In the genomic region with DNA sequence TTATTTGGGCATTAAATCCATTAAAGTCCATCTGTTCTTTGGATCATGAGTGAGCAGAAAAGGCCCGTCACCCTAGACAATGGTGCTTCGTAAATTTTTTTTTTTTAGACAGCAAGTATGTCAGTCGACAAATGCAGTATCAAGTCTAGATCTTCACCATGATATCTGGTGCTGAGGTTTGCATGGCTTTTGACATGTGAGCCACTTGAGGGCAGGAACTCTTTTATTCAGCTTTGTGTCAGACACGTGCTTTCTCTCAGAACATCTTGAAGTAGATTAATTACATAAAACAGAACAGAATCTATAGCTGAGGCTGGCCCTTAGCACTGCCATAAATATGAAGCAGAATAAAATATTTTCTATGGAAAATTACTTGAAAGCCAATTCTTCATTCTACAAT, we compare ENCODE assay signal across 28 cellular contexts.
DNase-seq lines count a peak whose midpoint lies in the region; ATAC-seq lines count a peak whose summit lies in the region.
"Had no signal": no experiment of that assay in that cellular context is flagged by ENCODE, and none has a peak within 500 bp of the region (broad histone marks: within the 10 kb centered on the region; RNA-seq: fewer than 3 reads in every experiment).

No MANE protein-coding gene starts in this region.

- no peaks in the 10 kb centered on the region for H3K27me3 Mint-ChIP-seq in stimulated activated naive CD8-positive, alpha-beta T cell treated with anti-CD3 and anti-CD28 coated beads, Interleukin-15, amount 100 ng/mL, for 72 hours
- no peaks in the 10 kb centered on the region for H3K27me3 Mint-ChIP-seq in T-helper 1 cell treated with Interleukin-12 subunit alpha and Interleukin-12 subunit beta and Interleukin-4 antibody, amounts not matched to agents 30 μg/mL and 1 μg/mL, for 36 hours (ENCODE audit: low read depth)
- H3K27me3 Mint-ChIP-seq: activated CD8-positive, alpha-beta memory T cell treated with anti-CD3 and anti-CD28 coated beads, Interleukin-2, amount 10 ng/mL, durations not matched to agents 7 days and 5 days; memory B cell had no signal

- intact Hi-C loops in left colon (cut with DNase I, micrococcal nuclease), result no loop called here

- H3K9me3 Mint-ChIP-seq in stimulated activated naive CD8-positive, alpha-beta T cell treated with anti-CD3 and anti-CD28 coated beads, Interleukin-15, amount 100 ng/mL, for 72 hours, result no peaks in the 10 kb centered on the region
- no peaks in the 10 kb centered on the region for H3K9me3 Mint-ChIP-seq in T-helper 1 cell treated with Interleukin-12 subunit alpha and Interleukin-12 subunit beta and Interleukin-4 antibody, amounts not matched to agents 30 μg/mL and 1 μg/mL, for 36 hours
- H3K9me3 Mint-ChIP-seq: activated T-cell treated with anti-CD3 and anti-CD28 coated beads, Interleukin-2, amount 50 U/mL, for 4 hours; endodermal cell; H9; memory B cell; T-helper 2 cell treated with Interferon-gamma antibody and Interleukin-4, amounts not matched to agents 5 μg/mL and 100 μg/mL, for 36 hours had no signal

- no peak overlapping the region for H3K27ac Mint-ChIP-seq in stimulated activated naive CD8-positive, alpha-beta T cell treated with anti-CD3 and anti-CD28 coated beads, Interleukin-15, amount 100 ng/mL, for 72 hours
- no peak overlapping the region for H3K27ac Mint-ChIP-seq in T-helper 1 cell treated with Interleukin-12 subunit alpha and Interleukin-12 subunit beta and Interleukin-4 antibody, amounts not matched to agents 30 μg/mL and 1 μg/mL, for 36 hours
- H3K27ac Mint-ChIP-seq: activated CD8-positive, alpha-beta memory T cell treated with anti-CD3 and anti-CD28 coated beads, Interleukin-2, amount 10 ng/mL, durations not matched to agents 7 days and 5 days; endodermal cell; H9; memory B cell; T-helper 2 cell treated with Interferon-gamma antibody and Interleukin-4, amounts not matched to agents 5 μg/mL and 100 μg/mL, for 36 hours had no signal

- peaks cover 14% of the 10 kb centered on the region for H3K4me1 Mint-ChIP-seq in stimulated activated naive CD8-positive, alpha-beta T cell treated with anti-CD3 and anti-CD28 coated beads, Interleukin-15, amount 100 ng/mL, for 72 hours
- peaks cover 13% of the 10 kb centered on the region for H3K4me1 Mint-ChIP-seq in T-helper 1 cell treated with Interleukin-12 subunit alpha and Interleukin-12 subunit beta and Interleukin-4 antibody, amounts not matched to agents 30 μg/mL and 1 μg/mL, for 36 hours (ENCODE audit: low read depth)
- H3K4me1 Mint-ChIP-seq: endodermal cell, H9, memory B cell had no signal

- peak; percentile 49 for ATAC-seq in stimulated activated naive CD8-positive, alpha-beta T cell treated with anti-CD3 and anti-CD28 coated beads, Interleukin-15, amount 100 ng/mL, for 72 hours
- no peak for ATAC-seq in stimulated activated naive CD8-positive, alpha-beta T cell treated with anti-CD3 and anti-CD28 coated beads, Interleukin-15, Interleukin-2, amounts not matched to agents 100 U/mL and 50 U/mL, for 24 hours
- ATAC-seq in left colon (peak; percentile 48), HG03460 (IDR thresholded peaks at IDR 0.05; ENCODE audit: unreplicated experiment) (no peak), HG03135 (IDR thresholded peaks at IDR 0.05; ENCODE audit: unreplicated experiment) (no peak)
- ATAC-seq: activated CD8-positive, alpha-beta memory T cell treated with anti-CD3 and anti-CD28 coated beads, Interleukin-2, amount 10 ng/mL, durations not matched to agents 7 days and 5 days; left lobe of liver; right cardiac atrium had no signal

- H3K36me3 Mint-ChIP-seq in T-helper 1 cell treated with Interleukin-12 subunit alpha and Interleukin-12 subunit beta and Interleukin-4 antibody, amounts not matched to agents 30 μg/mL and 1 μg/mL, for 36 hours (ENCODE audit: low read depth), result no peaks in the 10 kb centered on the region
- H3K36me3 Mint-ChIP-seq: activated CD8-positive, alpha-beta memory T cell treated with anti-CD3 and anti-CD28 coated beads, Interleukin-2, amount 10 ng/mL, durations not matched to agents 7 days and 5 days; memory B cell had no signal

- no peak overlapping the region for H3K4me3 Mint-ChIP-seq in stimulated activated naive CD8-positive, alpha-beta T cell treated with anti-CD3 and anti-CD28 coated beads, Interleukin-15, amount 100 ng/mL, for 72 hours
- H3K4me3 Mint-ChIP-seq in T-helper 1 cell treated with Interleukin-12 subunit alpha and Interleukin-12 subunit beta and Interleukin-4 antibody, amounts not matched to agents 30 μg/mL and 1 μg/mL, for 36 hours, result peak overlapping the region; percentile 23
- H3K4me3 Mint-ChIP-seq: activated CD8-positive, alpha-beta memory T cell treated with anti-CD3 and anti-CD28 coated beads, Interleukin-2, amount 10 ng/mL, durations not matched to agents 7 days and 5 days; activated T-cell treated with anti-CD3 and anti-CD28 coated beads, Interleukin-2, amount 50 U/mL, for 4 hours; endodermal cell; H9; memory B cell; T-helper 2 cell treated with Interferon-gamma antibody and Interleukin-4, amounts not matched to agents 5 μg/mL and 100 μg/mL, for 36 hours had no signal

- DNase-seq in stimulated activated naive CD8-positive, alpha-beta T cell treated with anti-CD3 and anti-CD28 coated beads, Interleukin-15, amount 100 ng/mL, for 72 hours, result no peak
- no peak for DNase-seq in stimulated activated naive CD8-positive, alpha-beta T cell treated with anti-CD3 and anti-CD28 coated beads, Interleukin-15, Interleukin-2, amounts not matched to agents 100 U/mL and 50 U/mL, for 24 hours
- no peak for DNase-seq in left colon
- DNase-seq in NCI-H128 (lab: John Stamatoyannopoulos, UW; ENCODE audit: unreplicated experiment), result no peak
- no peak for DNase-seq in HUDEP-2 (lab: John Stamatoyannopoulos, UW; ENCODE audit: unreplicated experiment in 76 of 76)
- DNase-seq: activated CD8-positive, alpha-beta memory T cell treated with anti-CD3 and anti-CD28 coated beads, Interleukin-2, amount 10 ng/mL, durations not matched to agents 7 days and 5 days; activated gamma-delta T cell treated with Interleukin-2 at 50 U/mL for 16 hours; activated T-cell treated with anti-CD3 and anti-CD28 coated beads, Interleukin-2, amount 50 U/mL, for 4 hours; BE2C; caudate nucleus; endodermal cell; H9; NCI-H1436 treated with DMSO at 0.1 percent for 48 hours; NCI-H2107; NCI-H510A; NK-92 treated with Interleukin-12 subunit alpha and Interleukin-12 subunit beta, amount 100 ng/mL, for 24 hours; posterior cingulate gyrus; right cardiac atrium; Right ventricle myocardium superior; spleen; stimulated activated CD8-positive, alpha-beta memory T cell treated with anti-CD3 and anti-CD28 coated beads, Interleukin-4, amount 100 ng/mL, for 48 hours; tibial artery had no signal

Comparison
In these comparisons a context has a peak if more than half of its experiments do, and no peak if none do; other contexts are left out.
1. ATAC-seq: peak in stimulated activated naive CD8-positive, alpha-beta T cell treated with anti-CD3 and anti-CD28 coated beads, Interleukin-15, amount 100 ng/mL, for 72 hours (single experiment) and left colon (single experiment); none in stimulated activated naive CD8-positive, alpha-beta T cell treated with anti-CD3 and anti-CD28 coated beads, Interleukin-15, Interleukin-2, amounts not matched to agents 100 U/mL and 50 U/mL, for 24 hours (single experiment), HG03460 (single experiment) and HG03135 (single experiment).